8 cellular contexts compared by ENCODE assay signal in the genomic region with DNA sequence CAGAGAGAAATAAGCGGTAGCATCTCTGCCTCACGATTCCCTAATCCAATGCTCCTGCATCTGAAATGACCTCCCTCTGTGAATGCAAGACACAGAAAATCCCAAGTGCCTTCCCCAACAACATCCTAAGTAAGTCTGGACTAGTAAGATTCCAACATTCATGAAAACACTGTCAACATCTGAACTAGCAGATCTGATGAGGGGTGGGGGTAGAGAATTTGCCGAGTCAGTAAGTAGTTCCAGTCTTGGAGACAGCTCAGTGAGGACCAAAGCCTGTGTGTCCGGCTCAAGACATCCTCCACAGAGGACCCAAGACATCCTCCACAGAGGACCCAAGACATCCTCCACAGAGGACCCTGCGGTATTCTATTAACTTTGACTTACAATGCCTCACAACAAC. TPM values are rescaled to one million over a fixed set of nuclear protein-coding genes. Genes with fewer than 3 reads are reported as not detected.
DNase-seq lines count a peak whose midpoint lies in the region; ATAC-seq, FAIRE-seq and TF ChIP-seq lines count a peak whose summit lies in the region.
"Not testable (repeated sequence)": the region's sequence is repeated elsewhere in the genome, so short reads cannot be mapped to it uniquely, and the experiment has no call there.

No MANE protein-coding gene starts in this region.

- TF ChIP-seq POLR2A in IMR-90 (IDR thresholded peaks at IDR 0.05; ENCODE audit: low read depth, low read length); K562 (conservative IDR thresholded peaks at IDR 0.05): not testable (repeated sequence)

- H3K4me3 ChIP-seq in CD8-positive, alpha-beta T cell (ENCODE audit: low read depth, low read length); IMR-90 (ENCODE audit: insufficient read depth, low read depth, low read length); K562; naive thymus-derived CD4-positive, alpha-beta T cell (ENCODE audit: low read length); neutrophil (ENCODE audit: low read depth in 1 of 2, low read length in 1 of 2): not testable (repeated sequence)

- H3K27ac ChIP-seq in CD8-positive, alpha-beta T cell (ENCODE audit: low read depth, low read length); IMR-90 (ENCODE audit: insufficient read depth, low read length); K562 (ENCODE audit: extremely low read depth, low read depth, low read length); naive thymus-derived CD4-positive, alpha-beta T cell (ENCODE audit: low read depth, low read length): not testable (repeated sequence)
- peak overlapping the region; percentile 57 for H3K27ac ChIP-seq in neutrophil

- H3K4me1 Mint-ChIP-seq in CD8-positive, alpha-beta T cell (ENCODE audit: low read depth): peaks cover 43% of the 10 kb centered on the region
- H3K4me1 Mint-ChIP-seq in T-helper 17 cell: peaks cover 19% of the 10 kb centered on the region
- peaks cover 47 to 57% of the 10 kb centered on the region in 2 donors for H3K4me1 Mint-ChIP-seq in immature natural killer cell
- peaks cover 20 to 61% (median 47%) of the 10 kb centered on the region in 7 donors for H3K4me1 Mint-ChIP-seq in naive thymus-derived CD4-positive, alpha-beta T cell
- peaks cover 52% of the 10 kb centered on the region for H3K4me1 Mint-ChIP-seq in stimulated activated naive CD8-positive, alpha-beta T cell treated with anti-CD3 and anti-CD28 coated beads, Interleukin-15, Interleukin-2, amounts not matched to agents 100 ng/mL and 50 ng/mL, for 24 hours (ENCODE audit: low read depth)

- H2AK9ac ChIP-seq in IMR-90 (replicated peaks; ENCODE audit: low read depth, low read length, poor library complexity): not testable (repeated sequence)

- H2BK20ac ChIP-seq in IMR-90 (ENCODE audit: low read depth, low read length): not testable (repeated sequence)

- not testable (repeated sequence) for H3K14ac ChIP-seq in IMR-90 (replicated peaks; ENCODE audit: low read depth, low read length)

- peaks cover 76% of the 10 kb centered on the region for H3K79me2 ChIP-seq in K562 (ENCODE audit: control insufficient read depth, insufficient read depth, low read length)

- not testable (repeated sequence) for H3K23ac ChIP-seq in IMR-90 (ENCODE audit: low read depth, low read length)

- H3K4me1 ChIP-seq in CD8-positive, alpha-beta T cell (ENCODE audit: insufficient read depth, low read length): peaks cover 22% of the 10 kb centered on the region
- H3K4me1 ChIP-seq in IMR-90 (ENCODE audit: control insufficient read depth, insufficient read depth, low read length): not testable (repeated sequence)
- peaks cover 0 to 17% of the 10 kb centered on the region in 2 experiments; a peak in 3 of 5 replicates for H3K4me1 ChIP-seq in K562 (replicated peaks in 1 of 2; ENCODE audit: control insufficient read depth in 2 of 2, insufficient read depth in 2 of 2, low read length in 2 of 2)
- H3K4me1 ChIP-seq in naive thymus-derived CD4-positive, alpha-beta T cell (ENCODE audit: control insufficient read depth in 2 of 2, insufficient read depth in 2 of 2, low read length in 2 of 2): peaks cover 11% of the 10 kb centered on the region in 2 donors
- peaks cover 58 to 74% of the 10 kb centered on the region in 2 experiments for H3K4me1 ChIP-seq in neutrophil (ENCODE audit: control insufficient read depth in 1 of 2, insufficient read depth in 1 of 2, low read depth in 1 of 2, low read length in 1 of 2)

- TF ChIP-seq RAD21 in IMR-90 (IDR thresholded peaks at IDR 0.05; ENCODE audit: low read length); K562 (CRISPR knock-in tag; conservative IDR thresholded peaks at IDR 0.05 in 1 of 2, IDR thresholded peaks at IDR 0.05 in 1 of 2): not testable (repeated sequence)

- H4K8ac ChIP-seq in IMR-90 (ENCODE audit: low read depth in 2 of 2, low read length in 2 of 2): not testable (repeated sequence)

- peaks cover 20 to 46% of the 10 kb centered on the region in 2 experiments for H3K79me1 ChIP-seq in IMR-90 (ENCODE audit: low read depth in 1 of 2, low read length in 2 of 2)

- not testable (repeated sequence) for H3K56ac ChIP-seq in IMR-90 (ENCODE audit: extremely low read depth, insufficient read depth, low read length)

- not testable (repeated sequence) for H3K36me3 Mint-ChIP-seq in CD8-positive, alpha-beta T cell; T-helper 17 cell (ENCODE audit: low read depth); immature natural killer cell; naive thymus-derived CD4-positive, alpha-beta T cell; stimulated activated naive CD8-positive, alpha-beta T cell treated with anti-CD3 and anti-CD28 coated beads, Interleukin-15, Interleukin-2, amounts not matched to agents 100 ng/mL and 50 ng/mL, for 24 hours (ENCODE audit: low read depth)

- dilution Hi-C loops in IMR-90 (cut with HindIII; ENCODE audit: low sequenced_read_pairs, unreplicated experiment): not testable (repeated sequence)

- in situ Hi-C loops in IMR-90 (cut with MboI; ENCODE audit: low sequenced_read_pairs); K562 (cut with MboI): not testable (repeated sequence)

- not testable (repeated sequence) for H2BK120ac ChIP-seq in IMR-90 (ENCODE audit: low read depth, low read length)

- not testable (repeated sequence) for H3K27me3 Mint-ChIP-seq in CD8-positive, alpha-beta T cell (ENCODE audit: low read depth); T-helper 17 cell; immature natural killer cell (ENCODE audit: low read depth in 3 of 3); stimulated activated naive CD8-positive, alpha-beta T cell treated with anti-CD3 and anti-CD28 coated beads, Interleukin-15, Interleukin-2, amounts not matched to agents 100 ng/mL and 50 ng/mL, for 24 hours
- peaks cover 0 to 23% (median 0%) of the 10 kb centered on the region in 5 donors for H3K27me3 Mint-ChIP-seq in naive thymus-derived CD4-positive, alpha-beta T cell

- not testable (repeated sequence) for H2BK15ac ChIP-seq in IMR-90 (ENCODE audit: low read depth, low read length)

- H3K27ac Mint-ChIP-seq in CD8-positive, alpha-beta T cell: peak overlapping the region; percentile 52
- H3K27ac Mint-ChIP-seq in T-helper 17 cell: peak overlapping the region; percentile 72
- H3K27ac Mint-ChIP-seq in immature natural killer cell: peak overlapping the region in 4 of 6 donors; percentile 25 to 86 (median 40)
- peak overlapping the region in 6 of 9 donors; percentile 3 to 68 (median 28) for H3K27ac Mint-ChIP-seq in naive thymus-derived CD4-positive, alpha-beta T cell
- peak overlapping the region; percentile 28 for H3K27ac Mint-ChIP-seq in stimulated activated naive CD8-positive, alpha-beta T cell treated with anti-CD3 and anti-CD28 coated beads, Interleukin-15, Interleukin-2, amounts not matched to agents 100 ng/mL and 50 ng/mL, for 24 hours

- H3K9ac ChIP-seq in IMR-90 (ENCODE audit: low read depth, low read length); K562 (ENCODE audit: insufficient read depth in 1 of 2, low read depth in 2 of 2, low read length in 2 of 2): not testable (repeated sequence)

- not testable (repeated sequence) for H3K18ac ChIP-seq in IMR-90 (ENCODE audit: low read depth, low read length)

- BruUV-seq in IMR-90 (replicated peaks; lab: Mats Ljungman, UMichigan); K562 (replicated peaks; lab: Mats Ljungman, UMichigan): not testable (repeated sequence)

- CTCF ChIA-PET in CD8-positive, alpha-beta T cell (lab: Charles Lee): interaction anchor here (1.3 to 1.8 kb wide), 5 partner anchors 9 to 65 kb away, joined by 3 to 13 read pairs (median 4); no protein-coding TSS in a partner anchor
- CTCF ChIA-PET in IMR-90 (lab: Yijun Ruan, JAX): interaction anchor here (1.2 kb wide), 1 partner anchor 22 kb away, joined by 4 read pairs; no protein-coding TSS in a partner anchor
- CTCF ChIA-PET in K562 (lab: Yijun Ruan, JAX; ENCODE audit: low intra/inter-chr PET ratio); naive thymus-derived CD4-positive, alpha-beta T cell (lab: Charles Lee): not testable (repeated sequence)

- H3K9me1 ChIP-seq in IMR-90 (ENCODE audit: insufficient read depth, low read length); K562 (ENCODE audit: control insufficient read depth, insufficient read depth, low read length): not testable (repeated sequence)

- not testable (repeated sequence) for H2AFZ ChIP-seq in IMR-90 (replicated peaks; ENCODE audit: low read length, poor library complexity); K562 (ENCODE audit: low read depth, low read length)

- not testable (repeated sequence) for TF ChIP-seq CTCF in CD8-positive, alpha-beta T cell (IDR thresholded peaks at IDR 0.05); IMR-90 (conservative IDR thresholded peaks at IDR 0.05; ENCODE audit: low read depth, low read length); K562 (IDR thresholded peaks at IDR 0.05 in 2 of 3, conservative IDR thresholded peaks at IDR 0.05 in 1 of 3; ENCODE audit: insufficient read depth in 2 of 3, low read depth in 1 of 3, low read length in 3 of 3); neutrophil (IDR thresholded peaks at IDR 0.05)

- H3K9me3 ChIP-seq in CD8-positive, alpha-beta T cell (ENCODE audit: low read length); IMR-90 (ENCODE audit: control insufficient read depth, insufficient read depth, low read length); T-helper 17 cell (ENCODE audit: control insufficient read depth, low read length, poor library complexity, severe bottlenecking); K562 (replicated peaks; ENCODE audit: control insufficient read depth, insufficient read depth, low read depth, low read length); naive thymus-derived CD4-positive, alpha-beta T cell (ENCODE audit: control insufficient read depth in 2 of 3, low read length in 3 of 3); neutrophil: not testable (repeated sequence)

- H3K27me3 ChIP-seq in CD8-positive, alpha-beta T cell (ENCODE audit: insufficient read depth, low read length); IMR-90 (ENCODE audit: control insufficient read depth, insufficient read depth, low read length); K562 (ENCODE audit: control insufficient read depth in 2 of 2, insufficient read depth in 2 of 2, low read length in 2 of 2); naive thymus-derived CD4-positive, alpha-beta T cell (ENCODE audit: control insufficient read depth in 2 of 2, insufficient read depth in 2 of 2, low read length in 2 of 2); neutrophil: not testable (repeated sequence)

- H4K91ac ChIP-seq in IMR-90 (ENCODE audit: insufficient read depth, low read depth, low read length): not testable (repeated sequence)

- intact Hi-C loops in CD8-positive, alpha-beta T cell (cut with DNase I, micrococcal nuclease); IMR-90 (cut with micrococcal nuclease); K562 (cut with micrococcal nuclease); naive thymus-derived CD4-positive, alpha-beta T cell (cut with micrococcal nuclease): not testable (repeated sequence)

- no CpG with 5 or more reads among the region's 5 CpGs for WGBS in IMR-90 (ENCODE audit: extremely low coverage in 2 of 2, insufficient read length in 1 of 2), 2 experiments
- 61% methylated on average over 5 of the region's 5 CpGs for WGBS in K562 (ENCODE audit: insufficient coverage, low coverage, missing lambda C conversion rate)

- not testable (repeated sequence) for H3K36me3 ChIP-seq in CD8-positive, alpha-beta T cell (ENCODE audit: insufficient read depth, low read length); IMR-90 (ENCODE audit: control insufficient read depth, insufficient read depth, low read length); K562 (ENCODE audit: control insufficient read depth, insufficient read depth, low read length); naive thymus-derived CD4-positive, alpha-beta T cell (ENCODE audit: control insufficient read depth in 2 of 3, insufficient read depth in 3 of 3, low read length in 3 of 3); neutrophil

- POLR2A ChIA-PET in CD8-positive, alpha-beta T cell (lab: Charles Lee): interaction anchor here (0.7 to 1.9 kb wide), 3 partner anchors 9 to 14 kb away, joined by 3 to 9 read pairs (median 3); no protein-coding TSS in a partner anchor
- POLR2A ChIA-PET in IMR-90 (lab: Charles Lee; ENCODE audit: unreplicated experiment): not testable (repeated sequence)
- POLR2A ChIA-PET in K562 (lab: Yijun Ruan, JAX): interaction anchor here (0.8 to 1.3 kb wide), 3 partner anchors 14 to 315 kb away, joined by 3 to 4 read pairs (median 3); no protein-coding TSS in a partner anchor
- POLR2A ChIA-PET in naive thymus-derived CD4-positive, alpha-beta T cell (lab: Charles Lee): interaction anchor here (1.2 kb wide), 1 partner anchor 10 kb away, joined by 3 read pairs; the partner anchor contains the start of gene BID

- not testable (repeated sequence) for TF ChIP-seq EP300 in K562 (IDR thresholded peaks at IDR 0.05; ENCODE audit: low read length)

- not testable (repeated sequence) for H3K9me3 Mint-ChIP-seq in CD8-positive, alpha-beta T cell; immature natural killer cell; naive thymus-derived CD4-positive, alpha-beta T cell; stimulated activated naive CD8-positive, alpha-beta T cell treated with anti-CD3 and anti-CD28 coated beads, Interleukin-15, Interleukin-2, amounts not matched to agents 100 ng/mL and 50 ng/mL, for 24 hours

- H3K4me3 Mint-ChIP-seq in CD8-positive, alpha-beta T cell; T-helper 17 cell; immature natural killer cell; stimulated activated naive CD8-positive, alpha-beta T cell treated with anti-CD3 and anti-CD28 coated beads, Interleukin-15, Interleukin-2, amounts not matched to agents 100 ng/mL and 50 ng/mL, for 24 hours: not testable (repeated sequence)
- peak overlapping the region in 1 of 10 donors; percentile 20 for H3K4me3 Mint-ChIP-seq in naive thymus-derived CD4-positive, alpha-beta T cell

- H4K20me1 ChIP-seq in IMR-90 (ENCODE audit: insufficient read depth, low read length) (peaks cover 47% of the 10 kb centered on the region), K562 (replicated peaks; ENCODE audit: control insufficient read depth, insufficient read depth, low read length) (peaks cover 37% of the 10 kb centered on the region)

- not testable (repeated sequence) for H2AK5ac ChIP-seq in IMR-90 (ENCODE audit: low read depth, low read length)

- H2BK5ac ChIP-seq in IMR-90 (ENCODE audit: low read depth, low read length, poor library complexity, severe bottlenecking): not testable (repeated sequence)

- H3K4ac ChIP-seq in IMR-90 (ENCODE audit: low read depth, low read length): not testable (repeated sequence)

- DNase-seq in CD8-positive, alpha-beta T cell; IMR-90; T-helper 17 cell; K562 (ENCODE audit: extremely low read depth in 1 of 4, low spot score in 3 of 4); immature natural killer cell; naive thymus-derived CD4-positive, alpha-beta T cell: not testable (repeated sequence)

- H3K4me2 ChIP-seq in IMR-90 (ENCODE audit: low read depth, low read length); K562 (ENCODE audit: insufficient read depth, low read length): not testable (repeated sequence)

- peak; percentile 32 for FAIRE-seq in K562 (lab: Jason Lieb, UNC)

- H4K5ac ChIP-seq in IMR-90 (ENCODE audit: low read depth, low read length): not testable (repeated sequence)

- not testable (repeated sequence) for ATAC-seq in CD8-positive, alpha-beta T cell; IMR-90 (ENCODE audit: low read depth); T-helper 17 cell; K562; naive thymus-derived CD4-positive, alpha-beta T cell

RNA-seq across cellular contexts. Expression of gene BID, which starts 9.4 kb away (rescaled TPM):
- 10 to 100 TPM; 14.4 to 15.0 TPM for total RNA-seq in CD8-positive, alpha-beta T cell
- total RNA-seq in IMR-90 (2012; rRNA removed) (59.4 and 69.5 TPM in 2 replicates), T-helper 17 cell (10 to 100 TPM; 18.3 to 24.2 TPM), K562 (2014; rRNA removed) (165 and 212 TPM in 2 replicates), K562 (2014; rRNA removed; fragmentation: Illumina TruSeq; extraction: Trizol) (25.5 and 26.3 TPM in 2 replicates), K562 (2015; rRNA removed; fragmentation: Illumina TruSeq; extraction: Trizol) (60.4 and 63.7 TPM in 2 replicates), K562 (2021) (94.7 and 99.6 TPM in 2 replicates)
- polyA plus RNA-seq in IMR-90 (2012; rRNA removed) (240 and 272 TPM in 2 replicates), K562 (2011; rRNA removed) (119 and 164 TPM in 2 replicates), K562 (2014; fragmentation: Illumina TruSeq; extraction: Trizol) (35.2 and 84.7 TPM in 2 replicates), K562 (2014; fragmentation: Nextera tagmentation; extraction: Ambion mirVana) (1 to 10 TPM; 5.2 to 8.9 TPM), K562 (2014; rRNA removed) (208 and 209 TPM in 2 replicates), immature natural killer cell (100 to 1,000 TPM; 110 to 180 (median 164) TPM)
- 79.6 and 204 TPM in 2 replicates for polyA plus RNA-seq in IMR-90 (2012; cell fraction: cytosol; rRNA removed)
- polyA plus RNA-seq in IMR-90 (2012; cell fraction: nucleus; rRNA removed; ENCODE audit: low replicate concordance): 82.1 and 146 TPM in 2 replicates
- total RNA-seq in K562 (2011; cell fraction: chromatin; rRNA removed; ENCODE audit: low replicate concordance): 18.0 and 26.5 TPM in 2 replicates
- 39.3 and 42.0 TPM in 2 replicates for total RNA-seq in K562 (2011; cell fraction: nucleolus; rRNA removed)
- 27.0 and 30.7 TPM in 2 replicates for total RNA-seq in K562 (2011; cell fraction: nucleoplasm; rRNA removed)
- polyA plus RNA-seq in K562 (2011; cell fraction: cytosol; rRNA removed): 249 and 453 TPM in 2 replicates
- 84.6 and 89.3 TPM in 2 replicates for polyA plus RNA-seq in K562 (2011; cell fraction: nucleus; rRNA removed)
- polyA plus RNA-seq in K562 (2012): 60.9 and 80.1 TPM in 2 replicates
- 21.5 and 30.2 TPM in 2 replicates for polyA minus RNA-seq in K562 (2011; rRNA and poly(A)+ RNA removed)
- polyA minus RNA-seq in K562 (2011; cell fraction: cytosol; rRNA and poly(A)+ RNA removed): 46.1 and 91.5 TPM in 2 replicates
- polyA minus RNA-seq in K562 (2011; cell fraction: nucleus; rRNA and poly(A)+ RNA removed): 7.7 and 13.4 TPM in 2 replicates
- 10 to 100 TPM; 15.4 to 64.6 (median 21.9) TPM for total RNA-seq in naive thymus-derived CD4-positive, alpha-beta T cell
- 10 to 100 TPM; 51.4 to 66.2 TPM for polyA plus RNA-seq in naive thymus-derived CD4-positive, alpha-beta T cell
